Comparison of ENCODE assay signal across 34 cellular contexts in the genomic region with DNA sequence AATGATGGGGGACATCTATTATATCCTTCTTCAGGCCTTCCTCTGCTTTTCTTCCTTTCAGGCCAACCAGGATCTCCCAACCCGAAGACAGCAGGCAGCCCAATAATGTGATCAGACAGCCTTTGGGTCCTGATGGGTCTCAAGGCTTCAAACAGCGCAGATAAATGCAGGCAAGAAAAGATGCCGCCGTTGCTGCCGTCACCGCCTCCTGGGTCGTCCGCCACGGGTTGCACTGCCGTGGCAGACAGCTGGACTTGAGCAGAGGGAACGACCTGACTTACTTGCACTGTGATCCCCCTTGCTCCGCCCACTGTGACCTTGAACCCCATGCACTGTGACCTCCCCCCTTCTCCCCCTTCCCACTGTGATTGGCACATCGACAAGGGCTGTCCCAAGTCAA. TPM values are rescaled to one million over a fixed set of nuclear protein-coding genes. Genes with fewer than 3 reads are reported as not detected.
"Had no signal": no experiment of that assay in that cellular context is flagged by ENCODE, and none has a peak within 500 bp of the region (broad histone marks: within the 10 kb centered on the region; RNA-seq: fewer than 3 reads in every experiment).

No MANE protein-coding gene starts in this region.

- H3K4me1 ChIP-seq: colonic mucosa had no signal

- H3K36me3 Mint-ChIP-seq: activated naive CD4-positive, alpha-beta T cell treated with anti-CD3 and anti-CD28 coated beads, Interleukin-2, amount 50 U/mL, for 24 hours had no signal

- H3K9me3 ChIP-seq: adrenal gland, body of pancreas, colonic mucosa, esophagus squamous epithelium, gastroesophageal sphincter, heart right ventricle had no signal

- H3K4me3 Mint-ChIP-seq: activated CD4-positive, alpha-beta memory T cell treated with anti-CD3 and anti-CD28 coated beads, Interleukin-2, amount 10 ng/mL, durations not matched to agents 7 days and 5 days; activated CD4-positive, alpha-beta T cell treated with anti-CD3 and anti-CD28 coated beads for 36 hours; activated CD4-positive, alpha-beta T cell treated with anti-CD3 and anti-CD28 coated beads, Interleukin-2, amount 10 ng/mL, durations not matched to agents 24 days and 14 days; activated naive CD4-positive, alpha-beta T cell treated with anti-CD3 and anti-CD28 coated beads, Interleukin-2, amount 50 U/mL, for 24 hours; activated naive CD8-positive, alpha-beta T cell treated with anti-CD3 and anti-CD28 coated beads for 36 hours; activated naive CD8-positive, alpha-beta T cell treated with anti-CD3 and anti-CD28 coated beads, Interleukin-2, amount 50 U/mL, for 24 hours; activated T-cell treated with anti-CD3 and anti-CD28 coated beads, Interleukin-2, amount 50 U/mL, for 24 hours; activated T-cell treated with anti-CD3 and anti-CD28 coated beads, Interleukin-2, amount 50 U/mL, for 72 hours had no signal

- H3K27me3 ChIP-seq: adrenal gland, body of pancreas, colonic mucosa, esophagus squamous epithelium, gastroesophageal sphincter, heart right ventricle had no signal

- H3K36me3 ChIP-seq: colonic mucosa had no signal

- H3K4me3 ChIP-seq: adrenal gland, body of pancreas, colonic mucosa, esophagus squamous epithelium, gastroesophageal sphincter, heart right ventricle had no signal

- FAIRE-seq: endometrium, endothelial cell of umbilical vein had no signal

- ATAC-seq: activated CD4-positive, alpha-beta T cell treated with anti-CD3 and anti-CD28 coated beads for 36 hours; activated naive CD8-positive, alpha-beta T cell treated with anti-CD3 and anti-CD28 coated beads, Interleukin-2, amount 50 U/mL, for 24 hours; activated T-cell treated with anti-CD3 and anti-CD28 coated beads, Interleukin-2, amount 50 U/mL, for 72 hours; body of pancreas; gastroesophageal sphincter; heart right ventricle had no signal

- H3K9me3 Mint-ChIP-seq: activated CD4-positive, alpha-beta memory T cell treated with anti-CD3 and anti-CD28 coated beads, Interleukin-2, amount 10 ng/mL, durations not matched to agents 7 days and 5 days; activated CD4-positive, alpha-beta T cell treated with anti-CD3 and anti-CD28 coated beads, Interleukin-2, amount 10 ng/mL, durations not matched to agents 24 days and 14 days; activated naive CD4-positive, alpha-beta T cell treated with anti-CD3 and anti-CD28 coated beads, Interleukin-2, amount 50 U/mL, for 24 hours; activated naive CD8-positive, alpha-beta T cell treated with anti-CD3 and anti-CD28 coated beads for 36 hours; activated naive CD8-positive, alpha-beta T cell treated with anti-CD3 and anti-CD28 coated beads, Interleukin-2, amount 50 U/mL, for 24 hours; activated T-cell treated with anti-CD3 and anti-CD28 coated beads, Interleukin-2, amount 50 U/mL, for 24 hours; activated T-cell treated with anti-CD3 and anti-CD28 coated beads, Interleukin-2, amount 50 U/mL, for 72 hours had no signal

- H3K27ac ChIP-seq: body of pancreas, colonic mucosa, epithelial cell of prostate, esophagus squamous epithelium, gastroesophageal sphincter, heart right ventricle had no signal

- DNase-seq: activated CD4-positive, alpha-beta memory T cell treated with anti-CD3 and anti-CD28 coated beads, Interleukin-2, amount 10 ng/mL, durations not matched to agents 7 days and 5 days; activated CD4-positive, alpha-beta T cell treated with anti-CD3 and anti-CD28 coated beads for 36 hours; activated CD4-positive, alpha-beta T cell treated with anti-CD3 and anti-CD28 coated beads, Interleukin-2, amount 10 ng/mL, durations not matched to agents 24 days and 14 days; activated CD4-positive, alpha-beta T cell treated with anti-CD3 and anti-CD28 coated beads, Interleukin-2, amount 50 U/mL, for 4 hours; activated CD4-positive, CD25-positive, alpha-beta regulatory T cell; activated CD4-positive, CD25-positive, alpha-beta regulatory T cell treated with anti-CD3 and anti-CD28 coated beads, Interleukin-2, amount 50 U/mL, for 72 hours; activated CD8-positive, alpha-beta memory T cell treated with anti-CD3 and anti-CD28 coated beads, Interleukin-2, amount 50 U/mL, for 48 hours; activated gamma-delta T cell; activated naive CD4-positive, alpha-beta T cell treated with Interleukin-2 at 50 U/mL for 16 hours; activated naive CD8-positive, alpha-beta T cell treated with anti-CD3 and anti-CD28 coated beads for 36 hours; activated naive CD8-positive, alpha-beta T cell treated with anti-CD3 and anti-CD28 coated beads, Interleukin-2, amount 50 U/mL, for 24 hours; activated T-cell treated with anti-CD3 and anti-CD28 coated beads for 4 hours; activated T-cell treated with anti-CD3 and anti-CD28 coated beads, Interleukin-2, amount 50 U/mL, for 24 hours; activated T-cell treated with anti-CD3 and anti-CD28 coated beads, Interleukin-2, amount 50 U/mL, for 72 hours; adrenal gland; amygdala; aorta; body of pancreas; cerebellar nuclear complex; colonic mucosa; effector CD8-positive, alpha-beta T cell; esophagus squamous epithelium; foreskin melanocyte; heart right ventricle; T-helper 2 cell had no signal

- H3K27me3 Mint-ChIP-seq: activated CD4-positive, alpha-beta memory T cell treated with anti-CD3 and anti-CD28 coated beads, Interleukin-2, amount 10 ng/mL, durations not matched to agents 7 days and 5 days; activated CD4-positive, alpha-beta T cell treated with anti-CD3 and anti-CD28 coated beads for 36 hours; activated CD4-positive, alpha-beta T cell treated with anti-CD3 and anti-CD28 coated beads, Interleukin-2, amount 10 ng/mL, durations not matched to agents 24 days and 14 days; activated naive CD4-positive, alpha-beta T cell treated with anti-CD3 and anti-CD28 coated beads, Interleukin-2, amount 50 U/mL, for 24 hours; activated naive CD8-positive, alpha-beta T cell treated with anti-CD3 and anti-CD28 coated beads for 36 hours; activated naive CD8-positive, alpha-beta T cell treated with anti-CD3 and anti-CD28 coated beads, Interleukin-2, amount 50 U/mL, for 24 hours; activated T-cell treated with anti-CD3 and anti-CD28 coated beads, Interleukin-2, amount 50 U/mL, for 24 hours had no signal

- H3K27ac Mint-ChIP-seq: activated CD4-positive, alpha-beta memory T cell treated with anti-CD3 and anti-CD28 coated beads, Interleukin-2, amount 10 ng/mL, durations not matched to agents 7 days and 5 days; activated CD4-positive, alpha-beta T cell treated with anti-CD3 and anti-CD28 coated beads for 36 hours; activated naive CD4-positive, alpha-beta T cell treated with anti-CD3 and anti-CD28 coated beads, Interleukin-2, amount 50 U/mL, for 24 hours; activated naive CD8-positive, alpha-beta T cell treated with anti-CD3 and anti-CD28 coated beads for 36 hours; activated T-cell treated with anti-CD3 and anti-CD28 coated beads, Interleukin-2, amount 50 U/mL, for 72 hours had no signal

RNA-seq across cellular contexts. Expression of a gene that starts 42.2 kb away (rescaled TPM):
- total RNA-seq: activated CD4-positive, alpha-beta T cell treated with anti-CD3 and anti-CD28 coated beads for 36 hours; activated CD4-positive, alpha-beta T cell treated with anti-CD3 and anti-CD28 coated beads, Interleukin-2, amount 10 ng/mL, durations not matched to agents 24 days and 14 days; activated naive CD8-positive, alpha-beta T cell treated with anti-CD3 and anti-CD28 coated beads for 36 hours; activated T-cell treated with anti-CD3 and anti-CD28 coated beads, Interleukin-2, amount 50 U/mL, for 72 hours; adrenal gland; aorta; body of pancreas; colonic mucosa; dermis microvascular lymphatic vessel endothelial cell; endothelial cell of umbilical vein; esophagus squamous epithelium; fibroblast of lung; glomerular endothelial cell; heart right ventricle; T-helper 1 cell treated with Interleukin-12 subunit alpha and Interleukin-12 subunit beta and Interleukin-4 antibody, amounts not matched to agents 30 ng/mL and 1 ng/mL, for 36 hours had no signal
- polyA plus RNA-seq: endothelial cell of umbilical vein, fibroblast of lung had no signal
